Comparison of ENCODE assay signal across 19 cellular contexts in genomic region chr5:1545126-1545797, GRCh38. TPM values are rescaled to one million over a fixed set of nuclear protein-coding genes. Genes with fewer than 3 reads are reported as not detected.
A peak's percentile ranks its signal among the peaks of the same experiment; 100 is the strongest.
DNase-seq lines count a peak whose midpoint lies in the region; ATAC-seq and TF ChIP-seq lines count a peak whose summit lies in the region.
"Had no signal": no experiment of that assay in that cellular context is flagged by ENCODE, and none has a peak within 500 bp of the region (broad histone marks: within the 10 kb centered on the region; RNA-seq: fewer than 3 reads in every experiment).

No MANE protein-coding gene starts in this region.

- H3K4me3 ChIP-seq in BLaER1 (no peak overlapping the region), spleen (no peak overlapping the region)
- H3K4me3 ChIP-seq: lower lobe of right lung, ovary, right lobe of liver had no signal

- H3K36me3 Mint-ChIP-seq in IgD-negative memory B cell: no peaks in the 10 kb centered on the region
- H3K36me3 Mint-ChIP-seq: T-cell had no signal

- H3K27ac ChIP-seq in BLaER1 (no peak overlapping the region), spleen (no peak overlapping the region)
- H3K27ac ChIP-seq: ovary, right lobe of liver, VCaP had no signal

- H3K4me3 Mint-ChIP-seq in IgD-negative memory B cell: peak overlapping the region in 2 of 4 donors; percentile 6 to 53
- H3K4me3 Mint-ChIP-seq: activated CD8-positive, alpha-beta T cell treated with anti-CD3 and anti-CD28 coated beads for 36 hours; activated naive CD4-positive, alpha-beta T cell treated with anti-CD3 and anti-CD28 coated beads for 36 hours; activated T-cell treated with anti-CD3 and anti-CD28 coated beads, Interleukin-2, amount 50 U/mL, for 4 hours; endodermal cell; T-cell had no signal

- no peak for TF ChIP-seq CTCF in spleen (IDR thresholded peaks at IDR 0.05 in 8 of 11, conservative IDR thresholded peaks at IDR 0.05 in 3 of 11)

- TF ChIP-seq POLR2A in spleen (IDR thresholded peaks at IDR 0.05): no peak

- peak overlapping the region in 2 of 3 donors; percentile 2 to 95 for H3K27ac Mint-ChIP-seq in IgD-negative memory B cell
- H3K27ac Mint-ChIP-seq: activated CD8-positive, alpha-beta T cell treated with anti-CD3 and anti-CD28 coated beads for 36 hours; activated naive CD4-positive, alpha-beta T cell treated with anti-CD3 and anti-CD28 coated beads for 36 hours; endodermal cell; T-cell had no signal

- H3K9me3 ChIP-seq in BLaER1: no peaks in the 10 kb centered on the region
- H3K9me3 ChIP-seq in spleen: no peaks in the 10 kb centered on the region
- H3K9me3 ChIP-seq: lower lobe of right lung, ovary, right lobe of liver had no signal

- no peaks in the 10 kb centered on the region for H3K36me3 ChIP-seq in BLaER1
- H3K36me3 ChIP-seq in spleen: no peaks in the 10 kb centered on the region
- H3K36me3 ChIP-seq: lower lobe of right lung, ovary, right lobe of liver had no signal

- peaks cover 0 to 4% (median 3%) of the 10 kb centered on the region in 3 donors for H3K9me3 Mint-ChIP-seq in IgD-negative memory B cell
- H3K9me3 Mint-ChIP-seq: activated CD8-positive, alpha-beta T cell treated with anti-CD3 and anti-CD28 coated beads for 36 hours; activated naive CD4-positive, alpha-beta T cell treated with anti-CD3 and anti-CD28 coated beads for 36 hours; activated T-cell treated with anti-CD3 and anti-CD28 coated beads, Interleukin-2, amount 50 U/mL, for 4 hours; endodermal cell; T-cell had no signal

- ATAC-seq in left lobe of liver: no peak
- ATAC-seq in GM21515 (IDR thresholded peaks at IDR 0.05; ENCODE audit: unreplicated experiment): no peak
- ATAC-seq: activated T-cell treated with anti-CD3 and anti-CD28 coated beads, Interleukin-2, amount 50 U/mL, for 4 hours; right lobe of liver; T-cell had no signal

- H4K20me1 ChIP-seq in BLaER1: no peaks in the 10 kb centered on the region

- H3K27me3 Mint-ChIP-seq in IgD-negative memory B cell: no peaks in the 10 kb centered on the region
- H3K27me3 Mint-ChIP-seq: activated CD8-positive, alpha-beta T cell treated with anti-CD3 and anti-CD28 coated beads for 36 hours had no signal

- no peak overlapping the region for H3K9ac ChIP-seq in BLaER1

- peak; percentile 19 for DNase-seq in left lobe of liver (ENCODE audit: low spot score)
- DNase-seq in spleen: peak; percentile 23
- DNase-seq in NCI-H2029 (lab: John Stamatoyannopoulos, UW): no peak
- no peak for DNase-seq in activated naive CD4-positive, alpha-beta T cell treated with anti-CD3 and anti-CD28 coated beads, Interleukin-2, amount 50 U/mL, for 16 hours
- DNase-seq: activated CD8-positive, alpha-beta T cell treated with anti-CD3 and anti-CD28 coated beads for 36 hours; activated naive CD4-positive, alpha-beta T cell treated with anti-CD3 and anti-CD28 coated beads for 36 hours; activated T-cell treated with anti-CD3 and anti-CD28 coated beads, Interleukin-2, amount 50 U/mL, for 4 hours; DND-41; endodermal cell; GOT3; ovary; Right ventricle myocardium superior; T-cell had no signal

- peak overlapping the region; percentile 22 for H3K4me2 ChIP-seq in BLaER1

- peaks cover 9 to 17% (median 10%) of the 10 kb centered on the region in 3 donors for H3K4me1 Mint-ChIP-seq in IgD-negative memory B cell
- H3K4me1 Mint-ChIP-seq: endodermal cell had no signal

- H3K27me3 ChIP-seq in BLaER1 (no peaks in the 10 kb centered on the region), spleen (replicated peaks in 1 of 7) (peaks cover 0 to 3% (median 0%) of the 10 kb centered on the region in 7 donors)
- H3K27me3 ChIP-seq: ovary, right lobe of liver had no signal

- H3K4me1 ChIP-seq in BLaER1 (peaks cover 10% of the 10 kb centered on the region; the same call in 1 of the 2 replicates), spleen (peaks cover 0 to 22% (median 2%) of the 10 kb centered on the region in 6 donors)
- H3K4me1 ChIP-seq: right lobe of liver had no signal

- 82 to 89% (median 88%) methylated on average over 4 of the region's 4 CpGs for WGBS in spleen, 5 donors

- intact Hi-C loops in spleen (cut with DNase I; ENCODE audit: low total_unique reads): no loop called here

RNA-seq across cellular contexts. Expression of gene LPCAT1, which starts 21.5 kb away (rescaled TPM):
- 76.4 TPM for polyA plus RNA-seq in IgD-negative memory B cell
- 8.9 TPM for total RNA-seq in left lobe of liver
- total RNA-seq in spleen: 100 to 1,000 TPM; 126 to 322 (median 223) TPM
- 100 to 1,000 TPM in 1 of 3 donors, 10 to 100 TPM in 2; 52.2 to 123 (median 94.8) TPM for polyA plus RNA-seq in spleen

Comparison
In these comparisons a context has a peak if more than half of its experiments do, and no peak if none do; other contexts are left out.
1. DNase-seq: peak in left lobe of liver (single experiment) and spleen (single experiment); none in NCI-H2029 (single experiment) and activated naive CD4-positive, alpha-beta T cell treated with anti-CD3 and anti-CD28 coated beads, Interleukin-2, amount 50 U/mL, for 16 hours (single experiment).
2. RNA of gene LPCAT1, which starts 21.5 kb away (total RNA-seq): 126 to 322 TPM in spleen; 8.9 TPM in left lobe of liver (single experiment); every median in the first group is over 10 times any median in the second.